Comparison of ENCODE assay signal across 8 cellular contexts in genomic region chr17:49707246-49707607, GRCh38. TPM values are rescaled to one million over a fixed set of nuclear protein-coding genes. Genes with fewer than 3 reads are reported as not detected.
DNase-seq lines count a peak whose midpoint lies in the region; ATAC-seq and TF ChIP-seq lines count a peak whose summit lies in the region.

No MANE protein-coding gene starts in this region.

- H3K4me3 ChIP-seq in BJ (ENCODE audit: low read depth, low read length) (peak overlapping the region; percentile 92), LNCaP clone FGC (ENCODE audit: low read depth, low read length) (peak overlapping the region; percentile 72), kidney epithelial cell (ENCODE audit: low read depth, low read length) (peak overlapping the region; percentile 93), suprapubic skin (peak overlapping the region; percentile 89)

- H3K27me3 Mint-ChIP-seq in activated naive CD8-positive, alpha-beta T cell treated with anti-CD3 and anti-CD28 coated beads, Interleukin-2, amount 50 U/mL, for 24 hours, result peaks cover 2% of the 10 kb centered on the region

- POLR2A ChIA-PET in BJ (lab: Charles Lee), result interaction anchor here (1.4 kb wide), 1 partner anchor 57 kb away, joined by 4 read pairs; the partner anchor contains the start of gene FAM117A

- no peak for TF ChIP-seq EP300 in suprapubic skin (IDR thresholded peaks at IDR 0.05)

- H3K4me1 ChIP-seq in suprapubic skin, result peaks cover 27% of the 10 kb centered on the region

- H3K27ac Mint-ChIP-seq in activated naive CD8-positive, alpha-beta T cell treated with anti-CD3 and anti-CD28 coated beads, Interleukin-2, amount 50 U/mL, for 24 hours, result peak overlapping the region; percentile 99

- no peak for TF ChIP-seq POLR2A in suprapubic skin (IDR thresholded peaks at IDR 0.05)

- H3K27me3 ChIP-seq in BJ (ENCODE audit: control insufficient read depth, insufficient read depth, low read length), result no peaks in the 10 kb centered on the region
- H3K27me3 ChIP-seq in kidney epithelial cell (ENCODE audit: control insufficient read depth, insufficient read depth, low read length), result no peaks in the 10 kb centered on the region
- H3K27me3 ChIP-seq in suprapubic skin, result no peaks in the 10 kb centered on the region

- H3K27ac ChIP-seq in suprapubic skin, result peak overlapping the region; percentile 94

- H3K36me3 ChIP-seq in BJ (ENCODE audit: control insufficient read depth, insufficient read depth, low read length) (peaks cover 19% of the 10 kb centered on the region), kidney epithelial cell (ENCODE audit: control insufficient read depth, insufficient read depth, low read length) (peaks cover 2% of the 10 kb centered on the region), suprapubic skin (peaks cover 51% of the 10 kb centered on the region)

- H3K36me3 Mint-ChIP-seq in activated naive CD8-positive, alpha-beta T cell treated with anti-CD3 and anti-CD28 coated beads, Interleukin-2, amount 50 U/mL, for 24 hours (ENCODE audit: low read depth), result peaks cover 35% of the 10 kb centered on the region

- no peaks in the 10 kb centered on the region for H3K9me3 Mint-ChIP-seq in activated naive CD8-positive, alpha-beta T cell treated with anti-CD3 and anti-CD28 coated beads, Interleukin-2, amount 50 U/mL, for 24 hours

- WGBS in suprapubic skin, result under 1% methylated on average over 12 of the region's 12 CpGs

- peak overlapping the region; percentile 91 for H3K4me3 Mint-ChIP-seq in activated naive CD8-positive, alpha-beta T cell treated with anti-CD3 and anti-CD28 coated beads, Interleukin-2, amount 50 U/mL, for 24 hours

- CTCF ChIA-PET in BJ (lab: Yijun Ruan, JAX), result interaction anchor here (0.7 to 26.0 kb wide), 19 partner anchors 7 to 290 kb away, joined by 3 to 638 read pairs (median 5); partner anchors contain the start of gene NXPH3

- DNase-seq in BJ (ENCODE audit: low read depth), result no peak
- DNase-seq in LNCaP clone FGC (ENCODE audit: low read depth), result no peak
- no peak for DNase-seq in activated naive CD8-positive, alpha-beta T cell treated with anti-CD3 and anti-CD28 coated beads, Interleukin-2, amount 50 U/mL, for 24 hours
- DNase-seq in kidney epithelial cell (ENCODE audit: low read depth), result no peak
- no peak for DNase-seq in suprapubic skin (ENCODE audit: low spot score in 2 of 2)
- DNase-seq in foreskin melanocyte, result no peak
- DNase-seq in LoVo (ENCODE audit: low spot score), result no peak

- no peak for ATAC-seq in activated naive CD8-positive, alpha-beta T cell treated with anti-CD3 and anti-CD28 coated beads, Interleukin-2, amount 50 U/mL, for 24 hours
- no peak for ATAC-seq in GM18520 (IDR thresholded peaks at IDR 0.05; ENCODE audit: unreplicated experiment)

- no peaks in the 10 kb centered on the region for H3K9me3 ChIP-seq in suprapubic skin

- H3K4me1 Mint-ChIP-seq in activated naive CD8-positive, alpha-beta T cell treated with anti-CD3 and anti-CD28 coated beads, Interleukin-2, amount 50 U/mL, for 24 hours, result peaks cover 46% of the 10 kb centered on the region

- TF ChIP-seq CTCF in BJ (IDR thresholded peaks at IDR 0.05; ENCODE audit: insufficient read depth, low read depth, low read length) (peak; percentile 10; the same call in 1 of the 2 replicates), LNCaP clone FGC (IDR thresholded peaks at IDR 0.05; ENCODE audit: control insufficient read depth, extremely low read depth, insufficient read depth) (no peak), kidney epithelial cell (IDR thresholded peaks at IDR 0.05; ENCODE audit: insufficient read depth, low read length, poor library complexity, severe bottlenecking) (no peak), suprapubic skin (IDR thresholded peaks at IDR 0.05) (no peak)

RNA-seq across cellular contexts. Expression of gene SLC35B1, which starts 0.5 kb away (rescaled TPM):
- polyA plus RNA-seq in BJ (2011; rRNA removed), result 116 and 120 TPM in 2 replicates
- 49.7 and 69.7 TPM in 2 replicates for polyA minus RNA-seq in BJ (2011; rRNA and poly(A)+ RNA removed)
- total RNA-seq in kidney epithelial cell, result 116 and 122 TPM in 2 replicates
- total RNA-seq in suprapubic skin, result 10 to 100 TPM; 28.8 to 42.9 (median 37.6) TPM

RNA-seq across cellular contexts. Expression of gene SPOP, which starts 29.3 kb away (rescaled TPM):
- polyA plus RNA-seq in BJ (2011; rRNA removed), result 86.4 and 136 TPM in 2 replicates
- polyA minus RNA-seq in BJ (2011; rRNA and poly(A)+ RNA removed), result 85.6 and 128 TPM in 2 replicates
- total RNA-seq in kidney epithelial cell (43.1 and 43.6 TPM in 2 replicates), suprapubic skin (10 to 100 TPM; 26.1 to 59.3 (median 41.7) TPM)

RNA-seq across cellular contexts. Expression of gene FAM117A, which starts 56.7 kb away (rescaled TPM):
- 2.2 and 3.9 TPM in 2 replicates for polyA plus RNA-seq in BJ (2011; rRNA removed)
- 2.1 and 3.2 TPM in 2 replicates for polyA minus RNA-seq in BJ (2011; rRNA and poly(A)+ RNA removed)
- total RNA-seq in kidney epithelial cell, result 10.5 and 12.3 TPM in 2 replicates
- total RNA-seq in suprapubic skin, result 10 to 100 TPM; 24.2 to 47.3 (median 28.7) TPM
